ENCODE assay signal across 15 cellular contexts in genomic region chr12:46774011-46774633, GRCh38. TPM values are rescaled to one million over a fixed set of nuclear protein-coding genes. Genes with fewer than 3 reads are reported as not detected.
DNase-seq lines count a peak whose midpoint lies in the region; ATAC-seq and TF ChIP-seq lines count a peak whose summit lies in the region.
"Had no signal": no experiment of that assay in that cellular context is flagged by ENCODE, and none has a peak within 500 bp of the region (broad histone marks: within the 10 kb centered on the region; RNA-seq: fewer than 3 reads in every experiment).

No MANE protein-coding gene starts in this region.

- no peak overlapping the region for H3K4me3 Mint-ChIP-seq in nephron progenitor cell
- H3K4me3 Mint-ChIP-seq: WTC11 had no signal

- H3K36me3 ChIP-seq in MG63, result no peaks in the 10 kb centered on the region
- H3K36me3 ChIP-seq: heart left ventricle, ovary had no signal

- no peaks in the 10 kb centered on the region for H3K27me3 ChIP-seq in MG63
- H3K27me3 ChIP-seq: heart left ventricle, ovary had no signal

- no peaks in the 10 kb centered on the region for H3K9me3 Mint-ChIP-seq in nephron progenitor cell
- H3K9me3 Mint-ChIP-seq: WTC11 had no signal

- no peaks in the 10 kb centered on the region for H3K36me3 Mint-ChIP-seq in nephron progenitor cell (ENCODE audit: low read depth)

- H3K4me1 Mint-ChIP-seq in nephron progenitor cell, result peaks cover 55% of the 10 kb centered on the region

- no peaks in the 10 kb centered on the region for H3K27me3 Mint-ChIP-seq in nephron progenitor cell (ENCODE audit: low read depth, poor library complexity)

- H3K9me3 ChIP-seq in MG63, result no peaks in the 10 kb centered on the region
- H3K9me3 ChIP-seq: heart left ventricle, ovary had no signal

- peak overlapping the region; percentile 83 for H3K27ac Mint-ChIP-seq in nephron progenitor cell
- H3K27ac Mint-ChIP-seq: WTC11 had no signal

- H3K4me3 ChIP-seq in MG63 (no peak overlapping the region), cardiac fibroblast (replicated peaks in 1 of 2; ENCODE audit: low read depth in 2 of 2, low read length in 2 of 2) (no peak overlapping the region)
- H3K4me3 ChIP-seq: heart left ventricle, ovary had no signal

- DNase-seq in EH (ENCODE audit: low read depth), result peak; percentile 80
- DNase-seq in MG63, result peak; percentile 3
- peak; percentile 36 to 70 for DNase-seq in cardiac fibroblast (ENCODE audit: low read depth in 2 of 2)
- DNase-seq in nephron progenitor cell, result no peak
- DNase-seq in HUDEP-2 (lab: John Stamatoyannopoulos, UW; ENCODE audit: unreplicated experiment in 76 of 76), result no peak
- no peak for DNase-seq in globus pallidus (ENCODE audit: low spot score)
- no peak for DNase-seq in C1 segment of cervical spinal cord (lab: John Stamatoyannopoulos, UW)
- DNase-seq: activated naive CD4-positive, alpha-beta T cell treated with Interleukin-2 at 50 U/mL for 16 hours; DMS153; heart left ventricle; kidney; ovary had no signal

- ATAC-seq in HG03460 (IDR thresholded peaks at IDR 0.05; ENCODE audit: unreplicated experiment), result no peak
- ATAC-seq: WTC11 had no signal

- no peak for TF ChIP-seq CTCF in cardiac fibroblast (IDR thresholded peaks at IDR 0.05; ENCODE audit: low read depth, low read length)
- no peak for TF ChIP-seq CTCF in nephron progenitor cell (IDR thresholded peaks at IDR 0.05)

RNA-seq across cellular contexts. Expression of gene SLC38A4, which starts 51.7 kb away (rescaled TPM):
- total RNA-seq in MG63 (2014; rRNA removed; shearing (Covaris generic); ENCODE audit: low replicate concordance), result 3.0 and 7.8 TPM in 2 replicates
- total RNA-seq: mononuclear cell had no signal

Comparison
In these comparisons a context has a peak if more than half of its experiments do, and no peak if none do; other contexts are left out.
1. DNase-seq: peak in EH (single experiment), MG63 (single experiment) and cardiac fibroblast (2 of 2); none in nephron progenitor cell (single experiment), HUDEP-2 (0 of 76), globus pallidus (single experiment) and C1 segment of cervical spinal cord (0 of 14).